3 cellular contexts compared by ENCODE assay signal in the genomic region with DNA sequence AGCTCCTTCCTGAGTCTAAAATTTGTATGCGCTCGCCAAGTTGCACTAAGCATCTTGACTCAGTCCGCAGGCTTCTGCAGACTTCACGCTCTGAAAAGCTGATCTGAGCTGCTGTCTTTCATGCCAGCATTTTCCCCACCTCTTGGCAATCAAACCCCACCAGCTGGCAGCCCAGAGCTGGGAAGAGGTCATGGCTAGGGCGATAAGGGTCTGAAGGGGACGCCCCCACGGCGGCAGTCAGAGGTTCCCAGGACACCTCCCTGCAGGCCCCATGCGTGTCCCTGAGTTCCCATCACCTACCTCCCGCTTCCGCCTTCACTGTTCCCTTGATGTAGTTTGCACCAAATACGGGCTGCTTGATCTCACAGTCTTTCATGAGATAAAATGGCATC.
A peak's percentile ranks its signal among the peaks of the same experiment; 100 is the strongest.
TF ChIP-seq lines count a peak whose summit lies in the region.

No MANE protein-coding gene starts in this region.

TF ChIP-seq in HCT116, 20 proteins besides CTCF, POLR2A, EP300 and RAD21 (continues in another document):
- no peak for TF ChIP-seq EGR1 (IDR thresholded peaks at IDR 0.05; ENCODE audit: low read depth)
- TF ChIP-seq MAX (IDR thresholded peaks at IDR 0.05), result no peak
- TF ChIP-seq ZFX (IDR thresholded peaks at IDR 0.05), result no peak
- no peak for TF ChIP-seq YY1 (IDR thresholded peaks at IDR 0.05; ENCODE audit: extremely low read depth, insufficient replicate concordance, low read depth, low read length)
- no peak for TF ChIP-seq ELF1 (IDR thresholded peaks at IDR 0.05; ENCODE audit: borderline replicate concordance, low read depth)
- TF ChIP-seq ZBTB33 (IDR thresholded peaks at IDR 0.05; ENCODE audit: extremely low read depth, insufficient replicate concordance, low read length), result no peak
- TF ChIP-seq CBX3 (IDR thresholded peaks at IDR 0.05; ENCODE audit: low read depth), result no peak
- TF ChIP-seq, protein P1, sequence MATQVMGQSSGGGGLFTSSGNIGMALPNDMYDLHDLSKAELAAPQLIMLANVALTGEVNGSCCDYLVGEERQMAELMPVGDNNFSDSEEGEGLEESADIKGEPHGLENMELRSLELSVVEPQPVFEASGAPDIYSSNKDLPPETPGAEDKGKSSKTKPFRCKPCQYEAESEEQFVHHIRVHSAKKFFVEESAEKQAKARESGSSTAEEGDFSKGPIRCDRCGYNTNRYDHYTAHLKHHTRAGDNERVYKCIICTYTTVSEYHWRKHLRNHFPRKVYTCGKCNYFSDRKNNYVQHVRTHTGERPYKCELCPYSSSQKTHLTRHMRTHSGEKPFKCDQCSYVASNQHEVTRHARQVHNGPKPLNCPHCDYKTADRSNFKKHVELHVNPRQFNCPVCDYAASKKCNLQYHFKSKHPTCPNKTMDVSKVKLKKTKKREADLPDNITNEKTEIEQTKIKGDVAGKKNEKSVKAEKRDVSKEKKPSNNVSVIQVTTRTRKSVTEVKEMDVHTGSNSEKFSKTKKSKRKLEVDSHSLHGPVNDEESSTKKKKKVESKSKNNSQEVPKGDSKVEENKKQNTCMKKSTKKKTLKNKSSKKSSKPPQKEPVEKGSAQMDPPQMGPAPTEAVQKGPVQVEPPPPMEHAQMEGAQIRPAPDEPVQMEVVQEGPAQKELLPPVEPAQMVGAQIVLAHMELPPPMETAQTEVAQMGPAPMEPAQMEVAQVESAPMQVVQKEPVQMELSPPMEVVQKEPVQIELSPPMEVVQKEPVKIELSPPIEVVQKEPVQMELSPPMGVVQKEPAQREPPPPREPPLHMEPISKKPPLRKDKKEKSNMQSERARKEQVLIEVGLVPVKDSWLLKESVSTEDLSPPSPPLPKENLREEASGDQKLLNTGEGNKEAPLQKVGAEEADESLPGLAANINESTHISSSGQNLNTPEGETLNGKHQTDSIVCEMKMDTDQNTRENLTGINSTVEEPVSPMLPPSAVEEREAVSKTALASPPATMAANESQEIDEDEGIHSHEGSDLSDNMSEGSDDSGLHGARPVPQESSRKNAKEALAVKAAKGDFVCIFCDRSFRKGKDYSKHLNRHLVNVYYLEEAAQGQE (IDR thresholded peaks at IDR 0.05; ENCODE audit: low read depth), result no peak
- no peak for TF ChIP-seq SRF (IDR thresholded peaks at IDR 0.05; ENCODE audit: low read depth)
- TF ChIP-seq EZH2phosphoT487 (IDR thresholded peaks at IDR 0.05; ENCODE audit: borderline replicate concordance), result no peak
- TF ChIP-seq SP1 (IDR thresholded peaks at IDR 0.05; ENCODE audit: low read depth), result no peak
- no peak for TF ChIP-seq JUND (IDR thresholded peaks at IDR 0.05)
- TF ChIP-seq TCF7L2 (IDR thresholded peaks at IDR 0.05; ENCODE audit: borderline replicate concordance, extremely low read depth, insufficient read depth, insufficient read length), result no peak
- no peak for TF ChIP-seq SIN3A (IDR thresholded peaks at IDR 0.05; ENCODE audit: low read depth)
- TF ChIP-seq, protein P2, sequence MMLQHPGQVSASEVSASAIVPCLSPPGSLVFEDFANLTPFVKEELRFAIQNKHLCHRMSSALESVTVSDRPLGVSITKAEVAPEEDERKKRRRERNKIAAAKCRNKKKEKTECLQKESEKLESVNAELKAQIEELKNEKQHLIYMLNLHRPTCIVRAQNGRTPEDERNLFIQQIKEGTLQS (IDR thresholded peaks at IDR 0.05), result no peak

TF ChIP-seq in K562, 482 proteins besides CTCF, POLR2A, EP300 and RAD21:
- TF ChIP-seq ZZZ3 (IDR thresholded peaks at IDR 0.05), result no peak
- TF ChIP-seq TCF3 (CRISPR knock-in tag; IDR thresholded peaks at IDR 0.05), result peak; percentile 63
- peak; percentile 62 for TF ChIP-seq CBFA2T3 (IDR thresholded peaks at IDR 0.05)

TF ChIP-seq in liver, 16 proteins besides CTCF, POLR2A, EP300 and RAD21:
- TF ChIP-seq, protein P2 (IDR thresholded peaks at IDR 0.05), result no peak
- TF ChIP-seq SP1 (IDR thresholded peaks at IDR 0.05) (no peak), EGR1 (IDR thresholded peaks at IDR 0.05; ENCODE audit: low read depth in 2 of 2) (no peak), YY1 (IDR thresholded peaks at IDR 0.05) (no peak), ZBTB33 (IDR thresholded peaks at IDR 0.05) (no peak), HNF4G (IDR thresholded peaks at IDR 0.05) (no peak), HNF4A (conservative IDR thresholded peaks at IDR 0.05) (no peak), NR2F2 (IDR thresholded peaks at IDR 0.05) (no peak), FOXA1 (IDR thresholded peaks at IDR 0.05) (no peak), MAX (IDR thresholded peaks at IDR 0.05) (no peak), JUND (IDR thresholded peaks at IDR 0.05) (no peak), RXRA (IDR thresholded peaks at IDR 0.05) (no peak)
